15 cellular contexts compared by ENCODE assay signal in the genomic region with DNA sequence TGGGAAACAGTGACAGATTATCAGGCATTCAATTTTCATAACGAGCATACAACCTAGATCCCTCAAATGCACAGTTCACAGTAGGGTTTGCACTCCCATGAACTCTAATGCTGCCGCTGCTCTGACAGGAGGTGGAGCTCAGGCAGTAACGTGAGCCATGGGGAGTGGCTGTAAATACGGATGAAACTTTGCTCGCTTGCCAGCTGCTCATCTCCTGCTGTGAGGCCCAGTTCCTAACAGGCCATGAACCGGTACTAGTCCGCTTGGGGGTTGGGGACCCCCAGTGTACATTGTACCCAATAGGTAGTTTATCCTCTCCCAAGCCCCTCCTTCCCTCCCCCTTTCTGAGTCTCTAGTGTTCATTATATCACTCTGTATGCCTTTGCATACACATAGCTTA.
DNase-seq lines count a peak whose midpoint lies in the region; ATAC-seq, FAIRE-seq and TF ChIP-seq lines count a peak whose summit lies in the region.
"Had no signal": no experiment of that assay in that cellular context is flagged by ENCODE, and none has a peak within 500 bp of the region (broad histone marks: within the 10 kb centered on the region; RNA-seq: fewer than 3 reads in every experiment).

No MANE protein-coding gene starts in this region.

- no peaks in the 10 kb centered on the region for H3K23me2 ChIP-seq in H1 (ENCODE audit: low read depth, low read length)

- TF ChIP-seq EP300 in H1 (IDR thresholded peaks at IDR 0.05; ENCODE audit: borderline replicate concordance in 1 of 2, low read depth in 2 of 2, low read length in 2 of 2) (no peak), neural cell (conservative IDR thresholded peaks at IDR 0.05; ENCODE audit: poor library complexity, severe bottlenecking) (no peak)

- POLR2A ChIA-PET in HCT116 (lab: Charles Lee) (no interaction called here), H1 (lab: Charles Lee; ENCODE audit: partially characterized antibody) (no interaction called here), GM10248 (lab: Yijun Ruan, JAX) (no interaction called here)

- 19% methylated on average over 7 of the region's 7 CpGs; no CpG with 5 or more reads in 1 of the 2 experiments for WGBS in H1 (ENCODE audit: extremely low coverage in 1 of 2, insufficient coverage in 1 of 2, insufficient read length in 1 of 2, insufficient replicate concordance in 2 of 2, low coverage in 1 of 2, low lambda C conversion rate in 2 of 2, missing lambda C conversion rate in 1 of 2), 2 experiments

- no peaks in the 10 kb centered on the region for H3K79me1 ChIP-seq in H1 (ENCODE audit: low read depth, low read length)

- no peak overlapping the region for H3K14ac ChIP-seq in H1 (ENCODE audit: insufficient read length)

- no TSS peak for BruUV-seq in HCT116 (replicated peaks; lab: Mats Ljungman, UMichigan)

- H2BK15ac ChIP-seq in H1 (ENCODE audit: low read length): no peak overlapping the region

- no peak overlapping the region for H2BK120ac ChIP-seq in H1 (replicated peaks; ENCODE audit: low read depth, low read length)

- TF ChIP-seq CTCF in HCT116 (IDR thresholded peaks at IDR 0.05 in 2 of 3, conservative IDR thresholded peaks at IDR 0.05 in 1 of 3; ENCODE audit: borderline replicate concordance in 1 of 3, insufficient read depth in 1 of 3, low read depth in 2 of 3, low read length in 2 of 3) (no peak), H1 (IDR thresholded peaks at IDR 0.05; ENCODE audit: control extremely low read depth in 1 of 3, insufficient read depth in 1 of 3, low read depth in 1 of 3, low read length in 3 of 3) (no peak), neural cell (IDR thresholded peaks at IDR 0.05; ENCODE audit: poor library complexity, severe bottlenecking) (no peak), GM10248 (IDR thresholded peaks at IDR 0.05; ENCODE audit: control extremely low read depth, extremely low read depth, low read depth, missing control alignments) (no peak), lower lobe of right lung (IDR thresholded peaks at IDR 0.05) (no peak)

- H3K27ac ChIP-seq in HCT116 (ENCODE audit: low read depth, low read length) (no peak overlapping the region), H1 (ENCODE audit: low read depth, low read length) (no peak overlapping the region), neural cell (ENCODE audit: low read length) (no peak overlapping the region), lower lobe of right lung (no peak overlapping the region)

- RAD21 ChIA-PET in HCT116 (lab: Charles Lee; ENCODE audit: low non-redundant PET in 1 of 2, low total read pairs in 2 of 2, uncharacterized antibody in 2 of 2, unreplicated experiment in 2 of 2): no interaction called here

- peak; percentile 52 for FAIRE-seq in H1 (lab: Jason Lieb, UNC)
- FAIRE-seq: endothelial cell of umbilical vein, GM12878 had no signal

- H4K5ac ChIP-seq in H1 (ENCODE audit: insufficient read length, low read depth, low read length): no peak overlapping the region

- no peak overlapping the region for H2BK5ac ChIP-seq in H1 (ENCODE audit: low read depth, low read length)

- no peak overlapping the region for H4K8ac ChIP-seq in H1 (ENCODE audit: extremely low read depth, insufficient read depth, low read length)

- no peaks in the 10 kb centered on the region for H3K36me3 ChIP-seq in HCT116 (ENCODE audit: control insufficient read depth in 1 of 2, insufficient read depth in 2 of 2, low read length in 2 of 2)
- no peaks in the 10 kb centered on the region for H3K36me3 ChIP-seq in H1 (ENCODE audit: control insufficient read depth in 2 of 4, insufficient read depth in 4 of 4, low read length in 3 of 4)
- no peaks in the 10 kb centered on the region for H3K36me3 ChIP-seq in neural cell (ENCODE audit: insufficient read depth, low read length)
- H3K36me3 ChIP-seq in lower lobe of right lung: no peaks in the 10 kb centered on the region

- H2AFZ ChIP-seq in HCT116 (ENCODE audit: low read depth, low read length, poor library complexity, severe bottlenecking) (peak overlapping the region; percentile 35), H1 (ENCODE audit: low read length) (no peak overlapping the region), neural cell (ENCODE audit: low read depth, low read length) (no peak overlapping the region)

- no peak for TF ChIP-seq POLR2A in HCT116 (IDR thresholded peaks at IDR 0.05; ENCODE audit: borderline replicate concordance, extremely low read depth, insufficient read depth, insufficient read length)
- TF ChIP-seq POLR2A in H1 (IDR thresholded peaks at IDR 0.05; ENCODE audit: control extremely low read depth in 1 of 2, low read depth in 2 of 2, low read length in 2 of 2): no peak

- H3K9ac ChIP-seq in HCT116 (ENCODE audit: low read length): no peak overlapping the region
- H3K9ac ChIP-seq in H1 (replicated peaks in 1 of 4; ENCODE audit: extremely low read depth in 1 of 4, low read depth in 3 of 4, low read length in 3 of 4): no peak overlapping the region
- no peak overlapping the region for H3K9ac ChIP-seq in neural cell (ENCODE audit: low read length)

- H3K56ac ChIP-seq in H1 (replicated peaks; ENCODE audit: insufficient read length, low read depth, low read length): no peak overlapping the region

- intact Hi-C loops in HCT116 (cut with micrococcal nuclease) (no loop called here), lower lobe of right lung (cut with DNase I) (no loop called here)

- no peak overlapping the region for H3K4ac ChIP-seq in H1 (replicated peaks; ENCODE audit: insufficient read length, low read depth, low read length)

- no peaks in the 10 kb centered on the region for H3K4me1 ChIP-seq in HCT116 (ENCODE audit: control insufficient read depth in 1 of 2, insufficient read depth in 2 of 2, low read length in 2 of 2)
- peaks cover 0 to 2% (median 0%) of the 10 kb centered on the region in 4 experiments; a peak in 3 of 7 replicates for H3K4me1 ChIP-seq in H1 (replicated peaks in 1 of 4; ENCODE audit: control insufficient read depth in 3 of 4, insufficient read depth in 4 of 4, low read length in 3 of 4)
- no peaks in the 10 kb centered on the region for H3K4me1 ChIP-seq in lower lobe of right lung

- TF ChIP-seq RAD21 in HCT116 (IDR thresholded peaks at IDR 0.05; ENCODE audit: low read depth) (no peak), H1 (IDR thresholded peaks at IDR 0.05 in 1 of 2, conservative IDR thresholded peaks at IDR 0.05 in 1 of 2; ENCODE audit: low read depth in 2 of 2, low read length in 2 of 2) (no peak), neural cell (conservative IDR thresholded peaks at IDR 0.05) (no peak)

- CTCF ChIA-PET in HCT116 (lab: Charles Lee): no interaction called here
- CTCF ChIA-PET in H1 (lab: Charles Lee; ENCODE audit: partially characterized antibody): interaction anchor here (1.1 to 1.9 kb wide), 4 partner anchors 11 to 34 kb away, joined by 3 to 5 read pairs (median 4); no protein-coding TSS in a partner anchor
- CTCF ChIA-PET in GM10248 (lab: Yijun Ruan, JAX): interaction anchor here (1.4 to 4.3 kb wide), 2 partner anchors 10 to 35 kb away, joined by 4 to 18 read pairs; no protein-coding TSS in a partner anchor

- H3F3A ChIP-seq in neural cell (ENCODE audit: insufficient read depth, low read length, poor library complexity, severe bottlenecking): no peaks in the 10 kb centered on the region

- H2AK5ac ChIP-seq in H1 (ENCODE audit: low read depth, low read length): no peak overlapping the region

- H3K9me2 ChIP-seq in HCT116 (ENCODE audit: insufficient read depth): no peaks in the 10 kb centered on the region
- H3K9me2 ChIP-seq in neural cell (ENCODE audit: insufficient read depth, low read length): no peaks in the 10 kb centered on the region

- H3K27me3 ChIP-seq in HCT116 (ENCODE audit: insufficient read depth, low read length) (no peaks in the 10 kb centered on the region), H1 (replicated peaks in 1 of 4; ENCODE audit: control insufficient read depth in 3 of 4, extremely low read depth in 1 of 4, insufficient read depth in 3 of 4, low read length in 3 of 4) (no peaks in the 10 kb centered on the region), neural cell (ENCODE audit: insufficient read depth, low read depth, low read length) (no peaks in the 10 kb centered on the region), lower lobe of right lung (ENCODE audit: low read depth) (no peaks in the 10 kb centered on the region)

- H3K18ac ChIP-seq in H1 (ENCODE audit: extremely low read depth, low read length): no peak overlapping the region

- H3K23ac ChIP-seq in H1 (ENCODE audit: insufficient read length): no peak overlapping the region

- H4K20me1 ChIP-seq in HCT116 (ENCODE audit: insufficient read depth) (no peaks in the 10 kb centered on the region), H1 (replicated peaks in 1 of 2; ENCODE audit: control insufficient read depth in 1 of 2, insufficient read depth in 2 of 2, low read length in 2 of 2) (no peaks in the 10 kb centered on the region), neural cell (ENCODE audit: insufficient read depth) (no peaks in the 10 kb centered on the region)

- H4K91ac ChIP-seq in H1 (replicated peaks; ENCODE audit: insufficient read length, low read length): no peak overlapping the region

- no peak overlapping the region for H2BK12ac ChIP-seq in H1 (ENCODE audit: low read depth, low read length)

- DNase-seq in HCT116 (ENCODE audit: low read depth, low spot score): no peak
- DNase-seq in NCI-H345 treated with DMSO at 0.1 percent for 48 hours (lab: John Stamatoyannopoulos, UW; ENCODE audit: unreplicated experiment): peak; percentile 80
- DNase-seq in H1 (ENCODE audit: low read depth in 1 of 2, low spot score in 2 of 2): peak in 1 of 2 experiments; percentile 55
- no peak for DNase-seq in GM10248 (ENCODE audit: extremely low spot score)
- DNase-seq in occipital lobe (lab: John Stamatoyannopoulos, UW): no peak
- no peak for DNase-seq in lower lobe of right lung
- DNase-seq: amygdala; CD8-positive, alpha-beta T cell; IMR-90; kidney glomerular epithelial cell; stimulated activated CD4-positive, alpha-beta T cell treated with anti-CD3 and anti-CD28 coated beads, Interleukin-4, amount 100 ng/mL, for 24 hours had no signal

- H3K79me2 ChIP-seq in HCT116 (ENCODE audit: insufficient read depth, low read length) (no peaks in the 10 kb centered on the region), H1 (ENCODE audit: control insufficient read depth in 1 of 2, insufficient read depth in 2 of 2, low read length in 2 of 2) (no peaks in the 10 kb centered on the region), neural cell (replicated peaks; ENCODE audit: insufficient read depth, low read length) (no peaks in the 10 kb centered on the region)

- H2BK20ac ChIP-seq in H1 (ENCODE audit: low read length): no peak overlapping the region

- H3K4me3 ChIP-seq in HCT116 (replicated peaks in 1 of 2; ENCODE audit: low read depth in 1 of 2, low read length in 2 of 2): no peak overlapping the region
- no peak overlapping the region; a peak in 1 of 8 replicates for H3K4me3 ChIP-seq in H1 (ENCODE audit: extremely low read depth in 1 of 4, insufficient read depth in 2 of 4, low read depth in 3 of 4, low read length in 4 of 4)
- peak overlapping the region; percentile 42 for H3K4me3 ChIP-seq in neural cell (ENCODE audit: low read length)
- no peak overlapping the region for H3K4me3 ChIP-seq in lower lobe of right lung
- H3K4me3 ChIP-seq: GM12878 had no signal

- H3K4me2 ChIP-seq in HCT116 (ENCODE audit: low read length) (peak overlapping the region; percentile 9; the same call in 1 of the 2 replicates), H1 (ENCODE audit: insufficient read depth in 1 of 2, low read depth in 2 of 2, low read length in 2 of 2) (peak overlapping the region in 1 of 2 experiments; percentile 3; a peak in 1 of 4 replicates), neural cell (ENCODE audit: low read length) (no peak overlapping the region)

- ATAC-seq in HCT116 (peak; percentile 81), lower lobe of right lung (no peak), GM21825 (IDR thresholded peaks at IDR 0.05; ENCODE audit: unreplicated experiment) (no peak)
- ATAC-seq: CD8-positive, alpha-beta T cell; GM12878 had no signal

- H3K9me3 ChIP-seq in HCT116 (ENCODE audit: control insufficient read depth in 1 of 2, insufficient read depth in 1 of 2, low read depth in 1 of 2, low read length in 2 of 2) (no peaks in the 10 kb centered on the region), H1 (ENCODE audit: insufficient read depth in 2 of 2, low read depth in 1 of 2, low read length in 1 of 2) (0 out of 4 replicates have a peak, but pooled peaks cover 0 to 2% of the 10 kb centered on the region in 2 experiments), neural cell (ENCODE audit: low read length) (no peaks in the 10 kb centered on the region), lower lobe of right lung (no peaks in the 10 kb centered on the region)
